Comparison of ENCODE assay signal across 9 cellular contexts in genomic region chrX:48476919-48477318, GRCh38. TPM values are rescaled to one million over a fixed set of nuclear protein-coding genes. Genes with fewer than 3 reads are reported as not detected.
A peak's percentile ranks its signal among the peaks of the same experiment; 100 is the strongest.
DNase-seq lines count a peak whose midpoint lies in the region; ATAC-seq and TF ChIP-seq lines count a peak whose summit lies in the region.
"Had no signal": no experiment of that assay in that cellular context is flagged by ENCODE, and none has a peak within 500 bp of the region (broad histone marks: within the 10 kb centered on the region; RNA-seq: fewer than 3 reads in every experiment).

No MANE protein-coding gene starts in this region.

- no peak overlapping the region for H3K18ac ChIP-seq in mesendoderm (ENCODE audit: low read length)

- H2BK120ac ChIP-seq in mesendoderm (ENCODE audit: low read depth, low read length): no peak overlapping the region

- H3K23ac ChIP-seq in mesendoderm (ENCODE audit: low read length): no peak overlapping the region

- H3K79me1 ChIP-seq in mesendoderm (ENCODE audit: low read length): peaks cover 4% of the 10 kb centered on the region

- H4K8ac ChIP-seq in mesendoderm (ENCODE audit: low read depth, low read length): no peak overlapping the region

- DNase-seq in left ventricle myocardium inferior: no peak
- DNase-seq in left ventricle myocardium superior: no peak
- no peak for DNase-seq in brain microvascular endothelial cell
- DNase-seq in mesendoderm: no peak
- no peak for DNase-seq in aorta
- no peak for DNase-seq in NCI-H1436 treated with DMSO at 0.1 percent for 48 hours (lab: John Stamatoyannopoulos, UW)
- DNase-seq: EL had no signal

- H3K4ac ChIP-seq in mesendoderm (ENCODE audit: low read depth, low read length): no peak overlapping the region

- H2BK5ac ChIP-seq in mesendoderm (ENCODE audit: low read length): no peak overlapping the region

- TF ChIP-seq CTCF in left ventricle myocardium inferior (IDR thresholded peaks at IDR 0.05; ENCODE audit: borderline replicate concordance) (no peak), brain microvascular endothelial cell (IDR thresholded peaks at IDR 0.05; ENCODE audit: low read depth, low read length, missing control alignments) (no peak)

- no CpG with 5 or more reads among the region's 4 CpGs for WGBS in mesendoderm (ENCODE audit: extremely low coverage, insufficient coverage, low lambda C conversion rate)
- WGBS in aorta, 2 donors: 43 to 70% methylated on average over 4 of the region's 4 CpGs

- H2BK15ac ChIP-seq in mesendoderm (replicated peaks; ENCODE audit: low read depth): no peak overlapping the region

- H3K27me3 ChIP-seq in left ventricle myocardium inferior (ENCODE audit: low read depth) (no peaks in the 10 kb centered on the region), brain microvascular endothelial cell (replicated peaks) (no peaks in the 10 kb centered on the region), mesendoderm (ENCODE audit: insufficient read depth, low read length, poor library complexity) (no peaks in the 10 kb centered on the region), aorta (ENCODE audit: control insufficient read depth in 1 of 2, insufficient read depth in 2 of 2, low read length in 1 of 2) (no peaks in the 10 kb centered on the region)

- peak overlapping the region; percentile 82 for H3K56ac ChIP-seq in mesendoderm (ENCODE audit: low read length)

- peaks cover 15% of the 10 kb centered on the region for H3K79me2 ChIP-seq in mesendoderm (ENCODE audit: control insufficient read depth, insufficient read depth, low read length)

- H3K9me3 ChIP-seq in left ventricle myocardium inferior (replicated peaks) (no peaks in the 10 kb centered on the region), aorta (ENCODE audit: control insufficient read depth, low read length) (no peaks in the 10 kb centered on the region)

- in situ Hi-C loops in brain microvascular endothelial cell (cut with HindIII; ENCODE audit: low pct_ligation_motif_present, low sequenced_read_pairs): no loop called here

- H2AK5ac ChIP-seq in mesendoderm (ENCODE audit: low read length): no peak overlapping the region

- H4K5ac ChIP-seq in mesendoderm (ENCODE audit: low read length): no peak overlapping the region

- H3K4me3 ChIP-seq in left ventricle myocardium inferior (peak overlapping the region; percentile 81), brain microvascular endothelial cell (ENCODE audit: low read depth, low read length) (peak overlapping the region; percentile 86), mesendoderm (ENCODE audit: low read length) (peak overlapping the region; percentile 88), aorta (ENCODE audit: low read length in 2 of 2) (peak overlapping the region; percentile 8 to 23)

- peak overlapping the region; percentile 32 for H3K4me2 ChIP-seq in mesendoderm (ENCODE audit: low read length)

- peaks cover 5% of the 10 kb centered on the region for H3K36me3 ChIP-seq in left ventricle myocardium inferior
- H3K36me3 ChIP-seq in brain microvascular endothelial cell (replicated peaks): peaks cover 9% of the 10 kb centered on the region
- no peaks in the 10 kb centered on the region for H3K36me3 ChIP-seq in mesendoderm (ENCODE audit: control insufficient read depth, insufficient read depth, low read length)
- no peaks in the 10 kb centered on the region for H3K36me3 ChIP-seq in aorta (ENCODE audit: control insufficient read depth in 1 of 2, insufficient read depth in 2 of 2, low read length in 1 of 2)

- H3K27ac ChIP-seq in left ventricle myocardium inferior (replicated peaks): no peak overlapping the region
- H3K27ac ChIP-seq in brain microvascular endothelial cell: peak overlapping the region; percentile 86
- H3K27ac ChIP-seq in mesendoderm (ENCODE audit: low read depth, low read length): no peak overlapping the region
- no peak overlapping the region for H3K27ac ChIP-seq in aorta (ENCODE audit: low read depth in 1 of 2, low read length in 2 of 2)

- peaks cover 21% of the 10 kb centered on the region for H3K4me1 ChIP-seq in left ventricle myocardium inferior
- no peaks in the 10 kb centered on the region for H3K4me1 ChIP-seq in mesendoderm (ENCODE audit: control insufficient read depth, low read depth, low read length)
- no peaks in the 10 kb centered on the region for H3K4me1 ChIP-seq in aorta (ENCODE audit: control insufficient read depth in 1 of 2, insufficient read depth in 2 of 2, low read length in 2 of 2)

- H3K9ac ChIP-seq in mesendoderm (ENCODE audit: low read length): peak overlapping the region; percentile 65

- intact Hi-C loops in left ventricle myocardium inferior (cut with micrococcal nuclease): no loop called here
- intact Hi-C loops in left ventricle myocardium superior (cut with micrococcal nuclease): no loop called here
- intact Hi-C loops in aorta (cut with DNase I): no loop called here

- no peak for ATAC-seq in left ventricle myocardium superior
- ATAC-seq in aorta (ENCODE audit: low FRiP score): no peak
- no peak for ATAC-seq in GM19351 (IDR thresholded peaks at IDR 0.05; ENCODE audit: unreplicated experiment)
- no peak for ATAC-seq in GM21360 (IDR thresholded peaks at IDR 0.05; ENCODE audit: unreplicated experiment)

RNA-seq across cellular contexts. Expression of gene FTSJ1, which starts 0.9 kb away (rescaled TPM):
- total RNA-seq in left ventricle myocardium inferior (15.3 TPM), left ventricle myocardium superior (15.1 TPM), aorta (10 to 100 TPM; 32.7 to 38.4 TPM)
- polyA plus RNA-seq in mesendoderm (2013, experiment 1 of 2): 55.1 TPM
- 54.7 TPM for polyA plus RNA-seq in mesendoderm (2013, experiment 2 of 2)
- 10 to 100 TPM; 28.5 to 45.1 TPM for polyA plus RNA-seq in aorta

RNA-seq across cellular contexts. Expression of gene SLC38A5, which starts 6.9 kb away (rescaled TPM):
- 0.71 TPM for total RNA-seq in left ventricle myocardium inferior
- 0.50 TPM for total RNA-seq in left ventricle myocardium superior
- 73.8 TPM for polyA plus RNA-seq in mesendoderm (2013, experiment 1 of 2)
- polyA plus RNA-seq in mesendoderm (2013, experiment 2 of 2): 70.1 TPM
- total RNA-seq in aorta: 10 to 100 TPM; 11.8 to 13.2 TPM
- polyA plus RNA-seq in aorta: 1 to 10 TPM; 6.0 to 8.5 TPM

RNA-seq across cellular contexts. Expression of gene PORCN, which starts 31.9 kb away (rescaled TPM):
- total RNA-seq in left ventricle myocardium inferior (13.6 TPM), left ventricle myocardium superior (13.2 TPM), aorta (10 to 100 TPM; 10.3 to 12.0 TPM)
- polyA plus RNA-seq in mesendoderm (2013, experiment 1 of 2): 7.3 TPM
- 6.8 TPM for polyA plus RNA-seq in mesendoderm (2013, experiment 2 of 2)
- 10 to 100 TPM in 1 of 2 donors, 1 to 10 TPM in 1; 4.5 to 18.7 TPM for polyA plus RNA-seq in aorta

RNA-seq across cellular contexts. Expression of gene EBP, which starts 44.7 kb away (rescaled TPM):
- total RNA-seq in left ventricle myocardium inferior: 48.9 TPM
- 55.4 TPM for total RNA-seq in left ventricle myocardium superior
- polyA plus RNA-seq in mesendoderm (2013, experiment 1 of 2): 81.5 TPM
- 84.1 TPM for polyA plus RNA-seq in mesendoderm (2013, experiment 2 of 2)
- 10 to 100 TPM; 12.6 to 15.4 TPM for total RNA-seq in aorta
- 10 to 100 TPM; 21.7 to 32.7 TPM for polyA plus RNA-seq in aorta

Comparison
In these comparisons a context has a peak if more than half of its experiments do, and no peak if none do; other contexts are left out.
1. H3K4me3 ChIP-seq: peak in every context shown above with its lines; median percentile 88 in mesendoderm; 86 in brain microvascular endothelial cell; 81 in left ventricle myocardium inferior; 16 in aorta.